ENCODE assay signal across 22 cellular contexts in genomic region chr9:126173929-126174328, GRCh38.
"Had no signal": no experiment of that assay in that cellular context is flagged by ENCODE, and none has a peak within 500 bp of the region (broad histone marks: within the 10 kb centered on the region; RNA-seq: fewer than 3 reads in every experiment).

No MANE protein-coding gene starts in this region.

- ATAC-seq: HepG2, SK-N-SH treated with all-trans-retinoic acid at 6 μM for 48 hours had no signal

- DNase-seq: IMR-90, Karpas-422, KG1, MG63, NCI-H1092, NCI-H1105 treated with DMSO at 0.1 percent for 48 hours, NCI-H1417 treated with DMSO at 0.1 percent for 48 hours, NCI-H146, NCI-H1694 treated with DMSO at 0.1 percent for 48 hours, NCI-H1930, NCI-H2081, NCI-H2107, NCI-H226, NCI-H446, NCI-H510A, NCI-H524 treated with DMSO at 0.1 percent for 48 hours, NCI-H69, NCI-H774, RPMI8226, SHP77 had no signal
